13 cellular contexts compared by ENCODE assay signal in genomic region chr3:37986479-37987314, GRCh38. TPM values are rescaled to one million over a fixed set of nuclear protein-coding genes. Genes with fewer than 3 reads are reported as not detected.
A peak's percentile ranks its signal among the peaks of the same experiment; 100 is the strongest.
DNase-seq lines count a peak whose midpoint lies in the region; ATAC-seq and TF ChIP-seq lines count a peak whose summit lies in the region.
"Had no signal": no experiment of that assay in that cellular context is flagged by ENCODE, and none has a peak within 500 bp of the region (broad histone marks: within the 10 kb centered on the region; RNA-seq: fewer than 3 reads in every experiment).

No MANE protein-coding gene starts in this region.

- no peaks in the 10 kb centered on the region for H3K79me2 ChIP-seq in trophoblast cell (ENCODE audit: control insufficient read depth, insufficient read depth, low read length, poor library complexity)

- H3K27me3 ChIP-seq in prostate gland (replicated peaks; ENCODE audit: insufficient read depth) (no peaks in the 10 kb centered on the region), trophoblast cell (ENCODE audit: insufficient read depth, low read length) (no peaks in the 10 kb centered on the region)
- H3K27me3 ChIP-seq: neural progenitor cell had no signal

- peak; percentile 8 for DNase-seq in NCI-H1105 treated with DMSO at 0.1 percent for 48 hours (lab: John Stamatoyannopoulos, UW)
- no peak for DNase-seq in NCI-H1105 (lab: John Stamatoyannopoulos, UW)
- DNase-seq in NCI-H2029 (lab: John Stamatoyannopoulos, UW), result peak; percentile 52
- peak; percentile 91 for DNase-seq in prostate gland (ENCODE audit: low spot score)
- DNase-seq in trophoblast cell, result no peak
- DNase-seq: activated B cell treated with CpG ODN at 0.5 μM for 24 hours; NCI-H1930; stimulated activated CD4-positive, alpha-beta T cell treated with anti-CD3 and anti-CD28 coated beads, Interleukin-2, amount 100 ng/mL, for 24 hours; stimulated activated naive CD8-positive, alpha-beta T cell treated with anti-CD3 and anti-CD28 coated beads, Interleukin-15, Interleukin-2, amounts not matched to agents 100 U/mL and 50 U/mL, for 24 hours had no signal

- no peak overlapping the region for H3K4ac ChIP-seq in trophoblast cell (ENCODE audit: low read depth, low read length)

- TF ChIP-seq CTCF in prostate gland (IDR thresholded peaks at IDR 0.05), result no peak

- ATAC-seq in esophagus mucosa (peak; percentile 79), HG02798 (IDR thresholded peaks at IDR 0.05; ENCODE audit: poor library complexity, unreplicated experiment) (no peak), HG03097 (IDR thresholded peaks at IDR 0.05; ENCODE audit: low FRiP score, unreplicated experiment) (no peak)
- ATAC-seq: stimulated activated naive CD8-positive, alpha-beta T cell treated with anti-CD3 and anti-CD28 coated beads, Interleukin-15, Interleukin-2, amounts not matched to agents 100 U/mL and 50 U/mL, for 24 hours had no signal

- no peak overlapping the region for H2BK12ac ChIP-seq in trophoblast cell (ENCODE audit: low read length)

- no peak overlapping the region for H2BK120ac ChIP-seq in trophoblast cell (ENCODE audit: insufficient read depth, low read length, poor library complexity)

- intact Hi-C loops in prostate gland (cut with DNase I), result no loop called here

- H4K91ac ChIP-seq in trophoblast cell (ENCODE audit: low read depth, low read length), result no peak overlapping the region

- no peak overlapping the region for H2BK5ac ChIP-seq in trophoblast cell (ENCODE audit: low read depth, low read length, poor library complexity)

- peaks cover 10% of the 10 kb centered on the region for H3K4me1 ChIP-seq in prostate gland (replicated peaks)
- H3K4me1 ChIP-seq in trophoblast cell (ENCODE audit: control insufficient read depth in 1 of 2, insufficient read depth in 2 of 2, low read length in 2 of 2), result no peaks in the 10 kb centered on the region
- H3K4me1 ChIP-seq: neural progenitor cell had no signal

- 63% methylated on average over 11 of the region's 12 CpGs for WGBS in prostate gland
- no CpG with 5 or more reads among the region's 12 CpGs for WGBS in trophoblast cell (ENCODE audit: extremely low coverage, insufficient coverage, insufficient read length)

- no peak overlapping the region for H3K4me3 ChIP-seq in prostate gland
- H3K4me3 ChIP-seq in trophoblast cell (ENCODE audit: low read depth, low read length), result no peak overlapping the region
- H3K4me3 ChIP-seq: neural progenitor cell had no signal

- no peak overlapping the region for H3K23ac ChIP-seq in trophoblast cell (ENCODE audit: low read length)

- H4K8ac ChIP-seq in trophoblast cell (ENCODE audit: low read depth, low read length), result no peak overlapping the region

- no peak overlapping the region for H4K12ac ChIP-seq in trophoblast cell (ENCODE audit: low read depth, low read length)

- H3K27ac ChIP-seq in prostate gland (peak overlapping the region; percentile 68 to 76), trophoblast cell (ENCODE audit: low read depth, low read length) (no peak overlapping the region)
- H3K27ac ChIP-seq: neural progenitor cell had no signal

- H3K9me3 ChIP-seq in prostate gland (no peaks in the 10 kb centered on the region), trophoblast cell (ENCODE audit: insufficient read depth, low read depth, low read length) (no peaks in the 10 kb centered on the region)

- no peak overlapping the region for H3K9ac ChIP-seq in trophoblast cell (ENCODE audit: low read length)
- H3K9ac ChIP-seq: neural progenitor cell had no signal

- no peak overlapping the region for H2AK5ac ChIP-seq in trophoblast cell (ENCODE audit: low read length)

- no peak overlapping the region for H3K14ac ChIP-seq in trophoblast cell (ENCODE audit: low read length)

- no peak overlapping the region for H3K4me2 ChIP-seq in trophoblast cell (ENCODE audit: low read length)
- H3K4me2 ChIP-seq: neural progenitor cell had no signal

- H3K79me1 ChIP-seq in trophoblast cell (ENCODE audit: low read length), result no peaks in the 10 kb centered on the region

- H3K36me3 ChIP-seq in prostate gland (no peaks in the 10 kb centered on the region), trophoblast cell (ENCODE audit: control insufficient read depth in 1 of 2, insufficient read depth in 2 of 2, low read length in 2 of 2) (peaks cover 4 to 9% of the 10 kb centered on the region in 2 experiments)
- H3K36me3 ChIP-seq: neural progenitor cell had no signal

- peak; percentile 30 for TF ChIP-seq POLR2A in prostate gland (IDR thresholded peaks at IDR 0.05)

- H3K18ac ChIP-seq in trophoblast cell (ENCODE audit: low read length), result no peak overlapping the region

- no peak overlapping the region for H2AFZ ChIP-seq in trophoblast cell (ENCODE audit: insufficient read depth, low read length, poor library complexity)
- H2AFZ ChIP-seq: neural progenitor cell had no signal

RNA-seq across cellular contexts. Expression of gene VILL, which starts 3.9 kb away (rescaled TPM):
- total RNA-seq in esophagus mucosa (6.1 TPM), prostate gland (10 to 100 TPM; 29.1 to 29.3 TPM)
- 0.82 and 0.85 TPM in 2 replicates for polyA plus RNA-seq in trophoblast cell (2013)

RNA-seq across cellular contexts. Expression of gene PLCD1, which starts 42.7 kb away (rescaled TPM):
- total RNA-seq in esophagus mucosa (72.5 TPM), prostate gland (100 to 1,000 TPM in 1 of 2 donors, 10 to 100 TPM in 1; 29.7 to 176 TPM)
- polyA plus RNA-seq in trophoblast cell (2013), result 14.7 and 15.7 TPM in 2 replicates

RNA-seq across cellular contexts. Expression of gene DLEC1, which starts 52.3 kb away (rescaled TPM):
- total RNA-seq in esophagus mucosa, result 0.08 TPM
- 10 to 100 TPM in 1 of 2 donors, under 1 TPM in 1; 0.32 to 13.1 TPM for total RNA-seq in prostate gland
- 0.03 and 0.45 TPM in 2 replicates for polyA plus RNA-seq in trophoblast cell (2013)

Comparison
In these comparisons a context has a peak if more than half of its experiments do, and no peak if none do; other contexts are left out.
1. DNase-seq: peak in NCI-H1105 treated with DMSO at 0.1 percent for 48 hours (single experiment), NCI-H2029 (single experiment) and prostate gland (single experiment); none in NCI-H1105 (single experiment) and trophoblast cell (0 of 2).